17 cellular contexts compared by ENCODE assay signal in genomic region chr11:62030071-62030684, GRCh38.
DNase-seq lines count a peak whose midpoint lies in the region; TF ChIP-seq lines count a peak whose summit lies in the region.
"Had no signal": no experiment of that assay in that cellular context is flagged by ENCODE, and none has a peak within 500 bp of the region (broad histone marks: within the 10 kb centered on the region; RNA-seq: fewer than 3 reads in every experiment).

No MANE protein-coding gene starts in this region.

- DNase-seq in ELF-1 (ENCODE audit: low read depth, low spot score) (peak; percentile 65), RWPE1 (ENCODE audit: low spot score) (no peak), iPS DF 19.7 (ENCODE audit: low read depth, low spot score) (peak; percentile 80), neural progenitor cell (ENCODE audit: low spot score) (peak; percentile 23), COLO829 (ENCODE audit: low spot score) (no peak), NCI-H2029 treated with DMSO at 0.1 percent for 48 hours (lab: John Stamatoyannopoulos, UW) (no peak), NCI-H1092 (lab: John Stamatoyannopoulos, UW) (no peak)
- DNase-seq: CD8-positive, alpha-beta T cell; DMS79; GOT3; NCI-H1092 treated with DMSO at 0.1 percent for 48 hours; NCI-H2107; NCI-H345; NCI-H526; RPMI8226 had no signal

- no peak overlapping the region for H3K4me3 Mint-ChIP-seq in neural progenitor cell
- H3K4me3 Mint-ChIP-seq: B cell; CD8-positive, alpha-beta T cell had no signal

- H3K36me3 ChIP-seq in neural progenitor cell, result no peaks in the 10 kb centered on the region

- H3K9me3 ChIP-seq in neural progenitor cell (ENCODE audit: low read depth), result no peaks in the 10 kb centered on the region

- no peak overlapping the region for H3K4me3 ChIP-seq in neural progenitor cell

- H3K9ac ChIP-seq in neural progenitor cell, result no peak overlapping the region
- H3K9ac ChIP-seq: KMS-11 had no signal

- H3K4me2 ChIP-seq in neural progenitor cell, result no peak overlapping the region
- H3K4me2 ChIP-seq: KMS-11 had no signal

- peaks cover 2% of the 10 kb centered on the region for H3K27me3 Mint-ChIP-seq in neural progenitor cell (ENCODE audit: insufficient read depth, low read depth)

- H3F3A ChIP-seq in neural progenitor cell (ENCODE audit: low read depth), result no peaks in the 10 kb centered on the region

- CTCF ChIA-PET in RWPE1 (lab: Yijun Ruan, JAX), result interaction anchor here (0.6 kb wide), 1 partner anchor 71 kb away, joined by 3 read pairs; no protein-coding TSS in a partner anchor

- H3K36me3 Mint-ChIP-seq in neural progenitor cell, result no peaks in the 10 kb centered on the region
- H3K36me3 Mint-ChIP-seq: CD8-positive, alpha-beta T cell had no signal

- H3K4me1 Mint-ChIP-seq in neural progenitor cell, result no peaks in the 10 kb centered on the region

- H3K27ac ChIP-seq in RWPE1 (peak overlapping the region; percentile 54), neural progenitor cell (no peak overlapping the region)
- H3K27ac ChIP-seq: KMS-11 had no signal

- no peaks in the 10 kb centered on the region for H4K20me1 ChIP-seq in neural progenitor cell (ENCODE audit: low read depth)

- no peak overlapping the region for H3K27ac Mint-ChIP-seq in neural progenitor cell
- H3K27ac Mint-ChIP-seq: B cell; CD8-positive, alpha-beta T cell had no signal

- POLR2A ChIA-PET in RWPE1 (lab: Yijun Ruan, JAX; ENCODE audit: low non-redundant PET), result interaction anchor here (0.9 kb wide), 1 partner anchor 62 kb away, joined by 3 read pairs; no protein-coding TSS in a partner anchor

- no peaks in the 10 kb centered on the region for H3K4me1 ChIP-seq in neural progenitor cell

- no peaks in the 10 kb centered on the region for H3K27me3 ChIP-seq in neural progenitor cell

- peaks cover 17% of the 10 kb centered on the region for H3K9me3 Mint-ChIP-seq in neural progenitor cell
- H3K9me3 Mint-ChIP-seq: CD8-positive, alpha-beta T cell had no signal

- TF ChIP-seq CTCF in RWPE1 (conservative IDR thresholded peaks at IDR 0.05; ENCODE audit: low read depth) (no peak), neural progenitor cell (IDR thresholded peaks at IDR 0.05) (no peak)

- no peak overlapping the region for H2AFZ ChIP-seq in neural progenitor cell (replicated peaks)

- no peaks in the 10 kb centered on the region for H3K79me2 ChIP-seq in neural progenitor cell (ENCODE audit: low read depth)

Comparison
In these comparisons a context has a peak if more than half of its experiments do, and no peak if none do; other contexts are left out.
1. DNase-seq: peak in ELF-1 (single experiment), iPS DF 19.7 (single experiment) and neural progenitor cell (single experiment); none in RWPE1 (single experiment), COLO829 (single experiment), NCI-H2029 treated with DMSO at 0.1 percent for 48 hours (single experiment) and NCI-H1092 (single experiment).